ENCODE assay signal across 11 cellular contexts in genomic region chr5:16866795-16867584, GRCh38.
DNase-seq lines count a peak whose midpoint lies in the region; ATAC-seq, FAIRE-seq and TF ChIP-seq lines count a peak whose summit lies in the region.
"Had no signal": no experiment of that assay in that cellular context is flagged by ENCODE, and none has a peak within 500 bp of the region (broad histone marks: within the 10 kb centered on the region; RNA-seq: fewer than 3 reads in every experiment).

No MANE protein-coding gene starts in this region.

- 65% methylated on average over 7 of the region's 17 CpGs; no CpG with 5 or more reads in 1 of the 2 donors for WGBS in gastroesophageal sphincter (ENCODE audit: low coverage in 1 of 2), 2 donors

- H3K36me3 ChIP-seq in tibial artery (no peaks in the 10 kb centered on the region), gastroesophageal sphincter (no peaks in the 10 kb centered on the region)

- ATAC-seq in GM21529 (IDR thresholded peaks at IDR 0.05; ENCODE audit: unreplicated experiment) (no peak), gastroesophageal sphincter (no peak)

- no peak for TF ChIP-seq POLR2A in gastroesophageal sphincter (IDR thresholded peaks at IDR 0.05)

- FAIRE-seq in GM19239 (lab: Jason Lieb, UNC): no peak

- H3K4me3 ChIP-seq in iPS-18c (ENCODE audit: insufficient read depth, low read depth, low read length) (peak overlapping the region; percentile 12; the same call in 1 of the 2 replicates), tibial artery (peak overlapping the region in 1 of 2 donors; percentile 19), gastroesophageal sphincter (no peak overlapping the region)

- H3K27me3 ChIP-seq in tibial artery (no peaks in the 10 kb centered on the region), gastroesophageal sphincter (no peaks in the 10 kb centered on the region)

- peak overlapping the region; percentile 59 to 77 for H3K27ac ChIP-seq in tibial artery
- H3K27ac ChIP-seq in gastroesophageal sphincter: no peak overlapping the region

- peak; percentile 10 for DNase-seq in NCI-H2107 treated with DMSO at 0.1 percent for 48 hours (lab: John Stamatoyannopoulos, UW; ENCODE audit: unreplicated experiment)
- DNase-seq in NCI-H2107 (lab: John Stamatoyannopoulos, UW): no peak
- DNase-seq in SHP77 treated with DMSO at 0.1 percent for 48 hours (lab: John Stamatoyannopoulos, UW): peak; percentile 58
- peak in 1 of 2 donors; percentile 76 for DNase-seq in tibial artery
- DNase-seq in GM19239 (ENCODE audit: insufficient read length, low spot score): no peak
- DNase-seq: 8988T, GF-D8, substantia nigra had no signal

- TF ChIP-seq CTCF in tibial artery (IDR thresholded peaks at IDR 0.05) (no peak), gastroesophageal sphincter (IDR thresholded peaks at IDR 0.05) (no peak)

- intact Hi-C loops in tibial artery (cut with DNase I; ENCODE audit: low total_unique reads): loop anchor here (10.0 kb wide), 1 partner anchor 68 kb away; the partner anchor contains the start of gene MYO10

- H3K9me3 ChIP-seq in iPS-18c (ENCODE audit: control insufficient read depth, insufficient read depth, low read length) (no peaks in the 10 kb centered on the region), tibial artery (no peaks in the 10 kb centered on the region), gastroesophageal sphincter (no peaks in the 10 kb centered on the region)

- no peak for TF ChIP-seq EP300 in gastroesophageal sphincter (IDR thresholded peaks at IDR 0.05)

- H3K4me1 ChIP-seq in tibial artery (peaks cover 0 to 87% (median 43%) of the 10 kb centered on the region in 4 donors), gastroesophageal sphincter (no peaks in the 10 kb centered on the region)

Comparison
In these comparisons a context has a peak if more than half of its experiments do, and no peak if none do; other contexts are left out.
1. DNase-seq: peak in NCI-H2107 treated with DMSO at 0.1 percent for 48 hours (single experiment) and SHP77 treated with DMSO at 0.1 percent for 48 hours (single experiment); none in NCI-H2107 (single experiment) and GM19239 (single experiment).
2. H3K27ac ChIP-seq: peak in tibial artery (2 of 2); none in gastroesophageal sphincter (0 of 4).